ENCODE assay signal across 2 cellular contexts in genomic region chr9:107671588-107671987, GRCh38.
A peak's percentile ranks its signal among the peaks of the same experiment; 100 is the strongest.
TF ChIP-seq lines count a peak whose summit lies in the region.

No MANE protein-coding gene starts in this region.

TF ChIP-seq in HepG2, 621 proteins besides CTCF, POLR2A, EP300 and RAD21:
- TF ChIP-seq MAFF (IDR thresholded peaks at IDR 0.05; ENCODE audit: low read depth, low read length) = peak; percentile 51
- TF ChIP-seq NFYC (CRISPR knock-in tag; IDR thresholded peaks at IDR 0.05) = no peak
- TF ChIP-seq MAFK (conservative IDR thresholded peaks at IDR 0.05 in 1 of 2, IDR thresholded peaks at IDR 0.05 in 1 of 2; ENCODE audit: low read length in 2 of 2) = peak; percentile 60 to 73

TF ChIP-seq in IMR-90, 13 proteins besides CTCF, POLR2A, EP300 and RAD21:
- TF ChIP-seq NFE2L2 (IDR thresholded peaks at IDR 0.05; ENCODE audit: low read depth, low read length) = no peak
- no peak for TF ChIP-seq SMC3 (IDR thresholded peaks at IDR 0.05; ENCODE audit: low read depth, low read length)
- TF ChIP-seq RCOR1 (IDR thresholded peaks at IDR 0.05; ENCODE audit: insufficient replicate concordance, low read length) = no peak
- TF ChIP-seq RFX5 (IDR thresholded peaks at IDR 0.05; ENCODE audit: low read depth, low read length) = no peak
- 0 out of 2 replicates have a peak, but pooled peaks have one; percentile 16 for TF ChIP-seq MAFK (IDR thresholded peaks at IDR 0.05; ENCODE audit: low read depth, low read length)
